8 cellular contexts compared by ENCODE assay signal in the genomic region with DNA sequence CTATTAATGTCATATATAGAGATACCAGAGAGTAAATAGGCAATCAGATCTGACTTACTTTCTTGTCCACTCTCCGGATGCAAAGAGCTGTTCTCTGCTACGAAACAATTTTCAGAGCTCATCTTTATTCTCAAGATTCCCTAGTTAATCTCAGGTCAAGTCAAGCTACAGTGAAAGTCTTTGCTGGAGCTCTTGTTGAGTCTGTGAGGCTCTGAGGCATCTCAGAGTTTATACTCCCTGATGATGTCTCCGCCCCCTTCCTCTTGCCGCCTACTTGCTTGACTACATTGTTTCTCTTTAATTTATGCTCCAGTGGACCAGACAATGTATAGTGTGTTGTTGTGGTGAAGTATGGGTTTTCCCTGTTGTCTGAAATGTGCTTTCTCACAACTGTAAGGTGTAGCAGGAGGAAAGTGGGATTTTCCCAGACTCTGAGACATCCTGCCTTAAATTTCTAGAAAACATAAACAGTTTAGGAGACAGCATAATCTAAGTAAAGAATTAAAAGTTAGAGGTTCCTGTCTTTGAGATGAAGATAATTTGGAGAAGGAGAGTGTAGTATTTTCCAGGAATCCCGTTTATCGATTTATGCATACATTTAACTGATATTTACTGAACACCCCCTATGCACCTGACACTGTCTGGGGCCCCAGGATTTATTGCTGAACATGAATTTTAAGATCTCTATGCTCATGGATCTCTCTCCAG. TPM values are rescaled to one million over a fixed set of nuclear protein-coding genes. Genes with fewer than 3 reads are reported as not detected.
DNase-seq lines count a peak whose midpoint lies in the region; ATAC-seq, FAIRE-seq and TF ChIP-seq lines count a peak whose summit lies in the region.

A gene (minus strand): TSS at position 203 of the 708 bp plus-strand sequence. CDS start 81 bp downstream, at position 122.

- H3K27me3 ChIP-seq in astrocyte (ENCODE audit: insufficient read depth, low read length), result no peaks in the 10 kb centered on the region
- no peaks in the 10 kb centered on the region for H3K27me3 ChIP-seq in spleen (replicated peaks in 1 of 7)

- H3K4me1 ChIP-seq in astrocyte (ENCODE audit: insufficient read depth, low read length) (no peaks in the 10 kb centered on the region), spleen (peaks cover 0 to 87% (median 57%) of the 10 kb centered on the region in 6 donors)

- TF ChIP-seq CTCF in astrocyte (IDR thresholded peaks at IDR 0.05; ENCODE audit: insufficient read depth, low read depth, low read length) (no peak), spleen (IDR thresholded peaks at IDR 0.05 in 8 of 11, conservative IDR thresholded peaks at IDR 0.05 in 3 of 11) (no peak)

- no peak within 1 kb of the TSS for H3K4me3 Mint-ChIP-seq in astrocyte (ENCODE audit: unreplicated experiment)

- no peak within 1 kb of the TSS for H3K27ac ChIP-seq in astrocyte (ENCODE audit: low read depth, low read length)
- peak within 1 kb of the TSS; percentile 71 to 90 (median 84) for H3K27ac ChIP-seq in spleen

- FAIRE-seq in astrocyte (lab: Jason Lieb, UNC), result no peak

- H3K9me3 Mint-ChIP-seq in astrocyte (ENCODE audit: unreplicated experiment), result no peaks in the 10 kb centered on the region

- H3K4me3 ChIP-seq in astrocyte (ENCODE audit: insufficient read depth, low read depth, low read length) (no peak within 1 kb of the TSS), spleen (peak within 1 kb of the TSS; percentile 37 to 72 (median 43))

- 16 to 35% (median 19%) methylated on average over 6 of the region's 6 CpGs for WGBS in spleen, 5 donors

- ATAC-seq in GM18502 (IDR thresholded peaks at IDR 0.05; ENCODE audit: poor library complexity, unreplicated experiment) (peak; percentile 47), HG02973 (IDR thresholded peaks at IDR 0.05; ENCODE audit: unreplicated experiment) (peak; percentile 37)

- peak; percentile 93 to 98 (median 97) for TF ChIP-seq POLR2A in spleen (IDR thresholded peaks at IDR 0.05)

- no peak within 1 kb of the TSS for H3K9ac ChIP-seq in astrocyte (ENCODE audit: low read length)

- peak within 1 kb of the TSS; percentile 1 for H3K4me2 ChIP-seq in astrocyte (ENCODE audit: low read length)

- H3K9me3 ChIP-seq in astrocyte (ENCODE audit: insufficient read depth, low read depth, low read length) (no peaks in the 10 kb centered on the region), spleen (no peaks in the 10 kb centered on the region)

- no peaks in the 10 kb centered on the region for H3K36me3 Mint-ChIP-seq in astrocyte (ENCODE audit: low read depth, unreplicated experiment)

- no peaks in the 10 kb centered on the region for H3K79me2 ChIP-seq in astrocyte (ENCODE audit: insufficient read depth, low read length)

- intact Hi-C loops in T-helper 2 cell treated with Interferon-gamma antibody and Interleukin-4, amounts not matched to agents 100 ng/mL and 5 ng/mL, for 36 hours (cut with micrococcal nuclease), result loop anchor here (1.0 kb wide), 4 partner anchors 10 to 113 kb away; a partner anchor contains a TSS
- intact Hi-C loops in spleen (cut with DNase I; ENCODE audit: low total_unique reads), result no loop called here

- no peaks in the 10 kb centered on the region for H3K36me3 ChIP-seq in astrocyte (ENCODE audit: insufficient read depth, low read length)
- peaks cover 0 to 10% (median 4%) of the 10 kb centered on the region in 6 donors for H3K36me3 ChIP-seq in spleen

- peaks cover 7% of the 10 kb centered on the region for H3K4me1 Mint-ChIP-seq in astrocyte (ENCODE audit: low read depth, unreplicated experiment)

- no peak within 1 kb of the TSS for H3K27ac Mint-ChIP-seq in astrocyte (ENCODE audit: unreplicated experiment)

- no peak for DNase-seq in astrocyte (ENCODE audit: low read depth)
- peak; percentile 82 for DNase-seq in spleen
- no peak for DNase-seq in NCI-H187 (lab: John Stamatoyannopoulos, UW)
- DNase-seq in amniotic stem cell (lab: John Stamatoyannopoulos, UW), result no peak
- no peak for DNase-seq in T1000 (lab: John Stamatoyannopoulos, UW)

- no peaks in the 10 kb centered on the region for H4K20me1 ChIP-seq in astrocyte (ENCODE audit: insufficient read depth, low read length)

- no peaks in the 10 kb centered on the region for H3K27me3 Mint-ChIP-seq in astrocyte (ENCODE audit: low read depth, unreplicated experiment)

- H2AFZ ChIP-seq in astrocyte (ENCODE audit: low read depth, low read length), result no peak within 1 kb of the TSS

RNA-seq across cellular contexts. Expression of the gene that starts here (rescaled TPM):
- 83.7 and 86.5 TPM in 2 replicates for total RNA-seq in T-helper 2 cell treated with Interferon-gamma antibody and Interleukin-4, amounts not matched to agents 100 ng/mL and 5 ng/mL, for 36 hours
- total RNA-seq in astrocyte, result 0.18 TPM in 1 of 2 replicates, not detected in the other
- 100 to 1,000 TPM in 1 of 7 donors, 10 to 100 TPM in 6; 29.5 to 123 (median 65.6) TPM for total RNA-seq in spleen
- polyA plus RNA-seq in spleen, result 10 to 100 TPM; 49.2 to 71.6 (median 55.1) TPM

Comparison
In these comparisons a context has a peak if more than half of its experiments do, and no peak if none do; other contexts are left out.
1. RNA of the gene that starts here (total RNA-seq): 83.7 to 86.5 TPM in T-helper 2 cell treated with Interferon-gamma antibody and Interleukin-4, amounts not matched to agents 100 ng/mL and 5 ng/mL, for 36 hours and 29.5 to 123 TPM in spleen; 0.18 TPM in astrocyte; every median in the first group is over 10 times any median in the second.